2 cellular contexts compared by ENCODE assay signal in genomic region chr17:57622886-57623433, GRCh38.
A peak's percentile ranks its signal among the peaks of the same experiment; 100 is the strongest.
TF ChIP-seq lines count a peak whose summit lies in the region.

No MANE protein-coding gene starts in this region.

TF ChIP-seq in GM23338, 12 proteins besides CTCF, POLR2A, EP300 and RAD21 (continued from another document):
- TF ChIP-seq REST (IDR thresholded peaks at IDR 0.05; ENCODE audit: unreplicated experiment) (no peak), ZNF114 (CRISPR knock-in tag; IDR thresholded peaks at IDR 0.05) (no peak), EZH2 (IDR thresholded peaks at IDR 0.05; ENCODE audit: low read depth, unreplicated experiment) (no peak), ETS1 (IDR thresholded peaks at IDR 0.05) (no peak), JUNB (IDR thresholded peaks at IDR 0.05; ENCODE audit: unreplicated experiment) (no peak)
TF ChIP-seq in GM23338: peak in this region for 0.

TF ChIP-seq in GM12878, 131 proteins besides CTCF, POLR2A, EP300 and RAD21 (continued from another document and continues in another):
- TF ChIP-seq RELB (IDR thresholded peaks at IDR 0.05; ENCODE audit: low read depth) (no peak), NFXL1 (IDR thresholded peaks at IDR 0.05; ENCODE audit: borderline replicate concordance) (no peak), CREB1 (IDR thresholded peaks at IDR 0.05; ENCODE audit: low read depth) (no peak), ZBTB33 (IDR thresholded peaks at IDR 0.05) (no peak), CUX1 (IDR thresholded peaks at IDR 0.05; ENCODE audit: insufficient replicate concordance, low read depth, low read length) (no peak), RAD51 (IDR thresholded peaks at IDR 0.05) (no peak), BHLHE40 (IDR thresholded peaks at IDR 0.05; ENCODE audit: borderline replicate concordance in 1 of 2, low read depth in 2 of 2, low read length in 1 of 2) (peak; percentile 30 to 57; a peak in 1 of 4 replicates), POU2F2 (IDR thresholded peaks at IDR 0.05; ENCODE audit: borderline replicate concordance, low read depth, low read length) (peak; percentile 60; the same call in 1 of the 3 replicates), POLR2AphosphoS2 (IDR thresholded peaks at IDR 0.05; ENCODE audit: low read depth, low read length) (no peak), GABPA (IDR thresholded peaks at IDR 0.05; ENCODE audit: low read depth) (no peak), ZNF687 (IDR thresholded peaks at IDR 0.05) (0 out of 2 replicates have a peak, but pooled peaks have one; percentile 22), ZBTB4 (CRISPR knock-in tag; IDR thresholded peaks at IDR 0.05) (no peak), PAX5 (IDR thresholded peaks at IDR 0.05; ENCODE audit: borderline replicate concordance, low read depth, low read length) (0 out of 2 replicates have a peak, but pooled peaks have one; percentile 22), NFYA (IDR thresholded peaks at IDR 0.05; ENCODE audit: borderline replicate concordance, low read depth, low read length) (no peak), JUND (IDR thresholded peaks at IDR 0.05; ENCODE audit: low read depth, low read length) (no peak), ZBED1 (IDR thresholded peaks at IDR 0.05; ENCODE audit: borderline replicate concordance) (no peak), ESRRA (IDR thresholded peaks at IDR 0.05; ENCODE audit: low read length) (no peak), NFIC (IDR thresholded peaks at IDR 0.05; ENCODE audit: low read depth, low read length) (peak; percentile 53; the same call in 1 of the 2 replicates), BCL11A (IDR thresholded peaks at IDR 0.05; ENCODE audit: low read depth, low read length) (peak; percentile 67), IKZF1 (conservative IDR thresholded peaks at IDR 0.05) (no peak), ZNF592 (IDR thresholded peaks at IDR 0.05) (no peak), KDM1A (IDR thresholded peaks at IDR 0.05; ENCODE audit: borderline replicate concordance) (no peak), CBX5 (IDR thresholded peaks at IDR 0.05; ENCODE audit: low read depth) (peak; percentile 82; the same call in 1 of the 2 replicates), ZNF384 (IDR thresholded peaks at IDR 0.05; ENCODE audit: borderline replicate concordance, low read depth, low read length) (no peak), E2F8 (IDR thresholded peaks at IDR 0.05; ENCODE audit: low read depth, partially characterized antibody) (no peak), IRF3 (IDR thresholded peaks at IDR 0.05) (no peak)
